In genomic region chr3:189092547-189092946, GRCh38 we compare ENCODE assay signal across 7 cellular contexts.
"Had no signal": no experiment of that assay in that cellular context is flagged by ENCODE, and none has a peak within 500 bp of the region (broad histone marks: within the 10 kb centered on the region; RNA-seq: fewer than 3 reads in every experiment).

No MANE protein-coding gene starts in this region.

- H2AFZ ChIP-seq: GM23338 had no signal

- H3K4me3 ChIP-seq: GM23338, K562 had no signal

- ATAC-seq: GM23338, K562 had no signal

- H3K4me1 Mint-ChIP-seq: GM23338, H9 had no signal

- FAIRE-seq: HTR-8/SVneo, K562 had no signal

- H3K4me2 ChIP-seq: GM23338 had no signal

- DNase-seq: H9, HCEC 1CT, IMR-90, KG1 had no signal

- H3K27ac Mint-ChIP-seq: GM23338, H9 had no signal

- H3K9me3 Mint-ChIP-seq: GM23338, H9 had no signal

- H3K4me3 Mint-ChIP-seq: GM23338, H9 had no signal
